In the genomic region with DNA sequence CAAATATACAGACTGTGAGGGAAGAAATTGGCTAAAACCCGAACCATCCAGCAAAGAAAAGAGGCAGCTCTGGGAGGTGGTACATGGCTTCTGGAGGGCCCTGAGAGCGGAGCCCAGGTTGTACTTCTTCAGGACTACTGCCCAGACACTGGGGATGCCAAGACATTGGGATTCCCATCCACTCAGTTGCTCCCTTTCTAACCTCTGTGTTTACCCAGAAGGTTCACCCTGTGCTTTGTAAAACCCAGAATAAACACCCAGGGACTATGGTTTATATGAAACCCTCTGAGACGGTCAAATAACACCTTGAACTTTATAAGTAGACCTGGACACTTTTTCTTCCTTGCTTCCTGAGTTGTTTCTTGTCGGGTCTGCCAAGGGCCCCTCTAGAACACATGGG, we compare ENCODE assay signal across 1 cellular context.
TF ChIP-seq lines count a peak whose summit lies in the region.

No MANE protein-coding gene starts in this region.

TF ChIP-seq in HepG2, 621 proteins besides CTCF, POLR2A, EP300 and RAD21:
- TF ChIP-seq ZNF572 (CRISPR knock-in tag; IDR thresholded peaks at IDR 0.05) (no peak), NKX3-1 (CRISPR knock-in tag; IDR thresholded peaks at IDR 0.05) (no peak), ELF3 (CRISPR knock-in tag; IDR thresholded peaks at IDR 0.05) (no peak), TCF12 (IDR thresholded peaks at IDR 0.05) (no peak), TCF12 (CRISPR knock-in tag; IDR thresholded peaks at IDR 0.05) (no peak), ZNF749 (CRISPR knock-in tag; IDR thresholded peaks at IDR 0.05; ENCODE audit: borderline replicate concordance) (no peak), NCOA1 (CRISPR knock-in tag; IDR thresholded peaks at IDR 0.05) (no peak), ZFAT (CRISPR knock-in tag; conservative IDR thresholded peaks at IDR 0.05) (no peak), YY1 (IDR thresholded peaks at IDR 0.05; ENCODE audit: insufficient read depth, insufficient replicate concordance, low read depth, low read length) (no peak), NCOA5 (CRISPR knock-in tag; IDR thresholded peaks at IDR 0.05) (no peak), KDM5B (CRISPR knock-in tag; IDR thresholded peaks at IDR 0.05; ENCODE audit: borderline replicate concordance) (no peak)
- TF ChIP-seq, protein P1, sequence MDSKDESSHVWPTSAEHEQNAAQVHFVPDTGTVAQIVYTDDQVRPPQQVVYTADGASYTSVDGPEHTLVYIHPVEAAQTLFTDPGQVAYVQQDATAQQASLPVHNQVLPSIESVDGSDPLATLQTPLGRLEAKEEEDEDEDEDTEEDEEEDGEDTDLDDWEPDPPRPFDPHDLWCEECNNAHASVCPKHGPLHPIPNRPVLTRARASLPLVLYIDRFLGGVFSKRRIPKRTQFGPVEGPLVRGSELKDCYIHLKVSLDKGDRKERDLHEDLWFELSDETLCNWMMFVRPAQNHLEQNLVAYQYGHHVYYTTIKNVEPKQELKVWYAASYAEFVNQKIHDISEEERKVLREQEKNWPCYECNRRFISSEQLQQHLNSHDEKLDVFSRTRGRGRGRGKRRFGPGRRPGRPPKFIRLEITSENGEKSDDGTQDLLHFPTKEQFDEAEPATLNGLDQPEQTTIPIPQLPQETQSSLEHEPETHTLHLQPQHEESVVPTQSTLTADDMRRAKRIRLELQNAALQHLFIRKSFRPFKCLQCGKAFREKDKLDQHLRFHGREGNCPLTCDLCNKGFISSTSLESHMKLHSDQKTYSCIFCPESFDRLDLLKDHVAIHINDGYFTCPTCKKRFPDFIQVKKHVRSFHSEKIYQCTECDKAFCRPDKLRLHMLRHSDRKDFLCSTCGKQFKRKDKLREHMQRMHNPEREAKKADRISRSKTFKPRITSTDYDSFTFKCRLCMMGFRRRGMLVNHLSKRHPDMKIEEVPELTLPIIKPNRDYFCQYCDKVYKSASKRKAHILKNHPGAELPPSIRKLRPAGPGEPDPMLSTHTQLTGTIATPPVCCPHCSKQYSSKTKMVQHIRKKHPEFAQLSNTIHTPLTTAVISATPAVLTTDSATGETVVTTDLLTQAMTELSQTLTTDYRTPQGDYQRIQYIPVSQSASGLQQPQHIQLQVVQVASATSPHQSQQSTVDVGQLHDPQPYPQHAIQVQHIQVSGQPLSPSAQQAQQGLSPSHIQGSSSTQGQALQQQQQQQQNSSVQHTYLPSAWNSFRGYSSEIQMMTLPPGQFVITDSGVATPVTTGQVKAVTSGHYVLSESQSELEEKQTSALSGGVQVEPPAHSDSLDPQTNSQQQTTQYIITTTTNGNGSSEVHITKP (CRISPR knock-in tag; IDR thresholded peaks at IDR 0.05; ENCODE audit: low read depth), result no peak
